ENCODE assay signal across 23 cellular contexts in genomic region chr10:67935223-67935622, GRCh38. TPM values are rescaled to one million over a fixed set of nuclear protein-coding genes. Genes with fewer than 3 reads are reported as not detected.
DNase-seq lines count a peak whose midpoint lies in the region; ATAC-seq and TF ChIP-seq lines count a peak whose summit lies in the region.
"Had no signal": no experiment of that assay in that cellular context is flagged by ENCODE, and none has a peak within 500 bp of the region (broad histone marks: within the 10 kb centered on the region; RNA-seq: fewer than 3 reads in every experiment).

No MANE protein-coding gene starts in this region.

- H3F3A ChIP-seq in GM23248 (ENCODE audit: insufficient read depth) = peaks cover 71% of the 10 kb centered on the region

- DNase-seq in GM23248 = no peak
- no peak for DNase-seq in anterior cingulate cortex (lab: John Stamatoyannopoulos, UW)
- no peak for DNase-seq in cerebellar nuclear complex (lab: John Stamatoyannopoulos, UW)
- DNase-seq in type B pancreatic cell (ENCODE audit: extremely low spot score, unreplicated experiment) = no peak
- DNase-seq: Caco-2; DMS153; GDM1; GOT3; Kasumi-1; MM.1S; NCI-H1092 treated with DMSO at 0.1 percent for 48 hours; NCI-H146; NCI-H2081 treated with DMSO at 0.1 percent for 48 hours; NCI-H446 treated with DMSO at 0.1 percent for 48 hours; NCI-H748 treated with DMSO at 0.1 percent for 48 hours; NK-92 treated with Interleukin-12 subunit alpha and Interleukin-12 subunit beta, amount 100 ng/mL, for 24 hours; Right ventricle myocardium superior; SW 1271 had no signal

- no peak overlapping the region for H3K4me3 Mint-ChIP-seq in stimulated activated memory B cell treated with anti-CD40 and anti-IgM and Interleukin-4, amounts not matched to agents 10 μg/mL and 1 μg/mL and 100 μg/mL, for 72 hours
- H3K4me3 Mint-ChIP-seq in type B pancreatic cell = no peak overlapping the region
- H3K4me3 Mint-ChIP-seq: IgD-negative memory B cell had no signal

- H3K9ac ChIP-seq in GM23248 (no peak overlapping the region), HUES6 (ENCODE audit: low read length) (peak overlapping the region; percentile 34), iPS-20b (ENCODE audit: low read depth, low read length) (peak overlapping the region; percentile 56; the same call in 1 of the 2 replicates)

- no peaks in the 10 kb centered on the region for H3K9me3 Mint-ChIP-seq in stimulated activated memory B cell treated with anti-CD40 and anti-IgM and Interleukin-4, amounts not matched to agents 10 μg/mL and 1 μg/mL and 100 μg/mL, for 72 hours
- no peaks in the 10 kb centered on the region for H3K9me3 Mint-ChIP-seq in type B pancreatic cell
- H3K9me3 Mint-ChIP-seq: IgD-negative memory B cell had no signal

- no peak overlapping the region for H2AFZ ChIP-seq in GM23248

- peaks cover 57% of the 10 kb centered on the region for H3K36me3 Mint-ChIP-seq in stimulated activated memory B cell treated with anti-CD40 and anti-IgM and Interleukin-4, amounts not matched to agents 10 μg/mL and 1 μg/mL and 100 μg/mL, for 72 hours
- H3K36me3 Mint-ChIP-seq in type B pancreatic cell = peaks cover 10% of the 10 kb centered on the region

- H3K4me1 ChIP-seq in GM23248 (ENCODE audit: insufficient read depth) (peaks cover 19% of the 10 kb centered on the region), HUES6 (ENCODE audit: control insufficient read depth, insufficient read depth, low read length) (peaks cover 13% of the 10 kb centered on the region), iPS-20b (ENCODE audit: insufficient read depth, low read length) (no peaks in the 10 kb centered on the region; the same call in 1 of the 2 replicates)
- H3K4me1 ChIP-seq: Caco-2 had no signal

- H3K4me1 Mint-ChIP-seq in stimulated activated memory B cell treated with anti-CD40 and anti-IgM and Interleukin-4, amounts not matched to agents 10 μg/mL and 1 μg/mL and 100 μg/mL, for 72 hours = no peaks in the 10 kb centered on the region
- H3K4me1 Mint-ChIP-seq in type B pancreatic cell (ENCODE audit: unreplicated experiment) = no peaks in the 10 kb centered on the region

- ATAC-seq in stimulated activated memory B cell treated with anti-CD40 and anti-IgM and Interleukin-4, amounts not matched to agents 10 μg/mL and 1 μg/mL and 100 μg/mL, for 72 hours = no peak

- H4K20me1 ChIP-seq in GM23248 (ENCODE audit: insufficient read depth) = no peaks in the 10 kb centered on the region

- H3K9me3 ChIP-seq in GM23248 (ENCODE audit: low read depth) = no peaks in the 10 kb centered on the region
- H3K9me3 ChIP-seq in HUES6 (ENCODE audit: control insufficient read depth, insufficient read depth, low read depth, low read length) = no peaks in the 10 kb centered on the region
- H3K9me3 ChIP-seq in iPS-20b (ENCODE audit: insufficient read depth, low read depth, low read length) = no peaks in the 10 kb centered on the region

- H3K27ac Mint-ChIP-seq in stimulated activated memory B cell treated with anti-CD40 and anti-IgM and Interleukin-4, amounts not matched to agents 10 μg/mL and 1 μg/mL and 100 μg/mL, for 72 hours = peak overlapping the region; percentile 12
- no peak overlapping the region for H3K27ac Mint-ChIP-seq in type B pancreatic cell

- H3K27ac ChIP-seq in GM23248 (peak overlapping the region; percentile 34), HUES6 (ENCODE audit: low read depth, low read length) (peak overlapping the region; percentile 79), iPS-20b (ENCODE audit: low read length) (no peak overlapping the region)
- H3K27ac ChIP-seq: C4-2B had no signal

- 97 to 99% methylated on average over 9 of the region's 9 CpGs for WGBS in GM23248 (ENCODE audit: low coverage in 1 of 2, low lambda C conversion rate in 2 of 2, missing lambda C conversion rate in 2 of 2), 2 experiments

- H3K4me3 ChIP-seq in GM23248 (no peak overlapping the region), HUES6 (ENCODE audit: low read depth, low read length) (no peak overlapping the region), iPS-20b (ENCODE audit: low read length) (no peak overlapping the region)

- no peak overlapping the region for H3K4me2 ChIP-seq in GM23248 (ENCODE audit: unreplicated experiment)

- no peaks in the 10 kb centered on the region for H3K27me3 Mint-ChIP-seq in stimulated activated memory B cell treated with anti-CD40 and anti-IgM and Interleukin-4, amounts not matched to agents 10 μg/mL and 1 μg/mL and 100 μg/mL, for 72 hours
- H3K27me3 Mint-ChIP-seq in type B pancreatic cell = no peaks in the 10 kb centered on the region
- H3K27me3 Mint-ChIP-seq: IgD-negative memory B cell had no signal

- H3K36me3 ChIP-seq in GM23248 (ENCODE audit: low read depth) (peaks cover 79% of the 10 kb centered on the region), HUES6 (ENCODE audit: control insufficient read depth, insufficient read depth, low read length) (peaks cover 39% of the 10 kb centered on the region), iPS-20b (ENCODE audit: insufficient read depth, low read depth, low read length) (peaks cover 30% of the 10 kb centered on the region)

- H3K79me2 ChIP-seq in GM23248 (ENCODE audit: insufficient read depth) = peaks cover 71% of the 10 kb centered on the region

- TF ChIP-seq CTCF in type B pancreatic cell (conservative IDR thresholded peaks at IDR 0.05) = no peak

- H3K27me3 ChIP-seq in GM23248 (replicated peaks; ENCODE audit: insufficient read depth) = no peaks in the 10 kb centered on the region
- no peaks in the 10 kb centered on the region for H3K27me3 ChIP-seq in HUES6 (ENCODE audit: control insufficient read depth, insufficient read depth, low read length)
- no peaks in the 10 kb centered on the region for H3K27me3 ChIP-seq in iPS-20b (ENCODE audit: insufficient read depth, low read length)

- no peaks in the 10 kb centered on the region for H3K9me2 ChIP-seq in GM23248 (ENCODE audit: insufficient read depth)

- in situ Hi-C loops in GM23248 (cut with MboI) = no loop called here

RNA-seq across cellular contexts. Expression of gene SIRT1, which starts 50.8 kb away (rescaled TPM):
- 14.6 and 15.7 TPM in 2 replicates for total RNA-seq in GM23248 (2014; rRNA removed; shearing (Covaris generic))
- 9.4 and 10.1 TPM in 2 replicates for polyA plus RNA-seq in GM23248 (2016; fragmentation: Nextera tagmentation; extraction: Ambion mirVana)
- 22.2 and 30.4 TPM in 2 replicates for total RNA-seq in type B pancreatic cell (ENCODE audit: low replicate concordance)
